In the genomic region with DNA sequence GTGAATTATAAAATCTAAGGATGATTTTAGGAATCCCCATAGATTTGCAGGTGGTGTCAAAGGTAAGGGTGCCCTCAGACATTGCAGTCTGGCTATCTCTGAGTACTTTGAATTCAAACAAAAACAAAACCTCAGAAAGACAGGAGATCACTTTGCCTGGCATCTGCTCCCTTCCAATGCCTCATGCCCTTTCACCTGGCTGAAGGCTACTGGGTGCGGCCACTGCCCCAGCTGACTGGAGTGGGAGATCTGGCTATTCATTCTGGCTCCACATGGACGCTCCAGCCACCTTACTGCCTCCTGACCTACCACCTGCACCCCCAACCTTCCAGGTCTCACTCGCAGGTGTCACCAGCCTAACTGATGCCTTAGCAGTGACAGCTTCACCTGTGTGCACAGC, we compare ENCODE assay signal across 4 cellular contexts. TPM values are rescaled to one million over a fixed set of nuclear protein-coding genes. Genes with fewer than 3 reads are reported as not detected.
"Had no signal": no experiment of that assay in that cellular context is flagged by ENCODE, and none has a peak within 500 bp of the region (broad histone marks: within the 10 kb centered on the region; RNA-seq: fewer than 3 reads in every experiment).

No MANE protein-coding gene starts in this region.

RNA-seq across cellular contexts. Expression of a gene that starts 23.3 kb away (rescaled TPM):
- total RNA-seq: cardiac muscle cell had no signal

RNA-seq across cellular contexts. Expression of a gene that starts 28.0 kb away (rescaled TPM):
- total RNA-seq: activated B cell treated with CpG ODN at 0.5 μM for 24 hours, ascending aorta, fibroblast of villous mesenchyme had no signal
